In genomic region chr9:107733530-107733907, GRCh38 we compare ENCODE assay signal across 10 cellular contexts.
DNase-seq lines count a peak whose midpoint lies in the region; ATAC-seq and TF ChIP-seq lines count a peak whose summit lies in the region.
"Had no signal": no experiment of that assay in that cellular context is flagged by ENCODE, and none has a peak within 500 bp of the region (broad histone marks: within the 10 kb centered on the region; RNA-seq: fewer than 3 reads in every experiment).

No MANE protein-coding gene starts in this region.

- H3K27me3 ChIP-seq in adrenal gland = no peaks in the 10 kb centered on the region
- no peaks in the 10 kb centered on the region for H3K27me3 ChIP-seq in psoas muscle (ENCODE audit: insufficient read depth in 3 of 3, low read length in 2 of 3)
- H3K27me3 ChIP-seq in A673 (replicated peaks; ENCODE audit: insufficient read depth, low read depth, low read length, poor library complexity) = no peaks in the 10 kb centered on the region

- DNase-seq in Ammon's horn (ENCODE audit: low spot score) (peak; percentile 65), adrenal gland (peak; percentile 73 to 96 (median 89)), cardiac septum (ENCODE audit: low spot score) (peak; percentile 80), psoas muscle (peak; percentile 71 to 84), GM19238 (ENCODE audit: insufficient read length, low spot score) (no peak), A673 (ENCODE audit: low spot score) (no peak)
- DNase-seq in activated effector memory CD4-positive, alpha-beta T cell treated with Interleukin-2 at 50 U/mL for 16 hours = no peak
- DNase-seq: CD8-positive, alpha-beta T cell; NCI-H2107 had no signal

- peaks cover 39 to 40% of the 10 kb centered on the region in 2 donors for H3K4me1 ChIP-seq in adrenal gland (replicated peaks in 1 of 2)
- H3K4me1 ChIP-seq in psoas muscle = peaks cover 30% of the 10 kb centered on the region
- no peaks in the 10 kb centered on the region for H3K4me1 ChIP-seq in A673 (ENCODE audit: insufficient read depth, low read length, poor library complexity, severe bottlenecking)

- H3K27ac ChIP-seq in adrenal gland (peak overlapping the region; percentile 64 to 96 (median 89)), psoas muscle (peak overlapping the region; percentile 76), A673 (ENCODE audit: low read depth, low read length, poor library complexity, severe bottlenecking) (no peak overlapping the region)

- intact Hi-C loops in adrenal gland (cut with DNase I) = loop anchor here in 1 of 2 donors (10.0 kb wide), 1 partner anchor 89 kb away; no protein-coding TSS in a partner anchor
- intact Hi-C loops in cardiac septum (cut with DNase I) = no loop called here
- intact Hi-C loops in psoas muscle (cut with DNase I) = loop anchor here in 1 of 2 donors (5.0 kb wide), 1 partner anchor 96 kb away; no protein-coding TSS in a partner anchor
- intact Hi-C loops in A673 (cut with micrococcal nuclease; ENCODE audit: unreplicated experiment) = no loop called here

- H3K9me3 ChIP-seq in adrenal gland (replicated peaks in 1 of 3) (no peaks in the 10 kb centered on the region), psoas muscle (no peaks in the 10 kb centered on the region), A673 (ENCODE audit: low read depth, low read length, poor library complexity, severe bottlenecking) (no peaks in the 10 kb centered on the region)

- no TSS peak for BruUV-seq in A673 (replicated peaks; lab: Mats Ljungman, UMichigan)

- TF ChIP-seq CTCF in adrenal gland (IDR thresholded peaks at IDR 0.05) (peak in 3 of 6 experiments; percentile 9 to 15 (median 10)), psoas muscle (IDR thresholded peaks at IDR 0.05) (no peak), A673 (conservative IDR thresholded peaks at IDR 0.05; ENCODE audit: low read depth, low read length) (no peak)

- H3K4me3 ChIP-seq in adrenal gland (peak overlapping the region in 1 of 4 donors; percentile 38), psoas muscle (peak overlapping the region; percentile 40), A673 (ENCODE audit: low read depth, low read length, poor library complexity, severe bottlenecking) (no peak overlapping the region)

- peak in 1 of 2 donors; percentile 81 for TF ChIP-seq POLR2A in adrenal gland (IDR thresholded peaks at IDR 0.05)

- CTCF ChIA-PET in A673 (lab: Charles Lee) = no interaction called here

- POLR2A ChIA-PET in A673 (lab: Charles Lee; ENCODE audit: low non-redundant PET) = no interaction called here

- ATAC-seq in psoas muscle (peak; percentile 83 to 90 (median 88)), GM19397 (IDR thresholded peaks at IDR 0.05; ENCODE audit: unreplicated experiment) (no peak)
- ATAC-seq: CD8-positive, alpha-beta T cell had no signal

- H3K36me3 ChIP-seq in adrenal gland (replicated peaks in 1 of 2) = no peaks in the 10 kb centered on the region
- no peaks in the 10 kb centered on the region for H3K36me3 ChIP-seq in psoas muscle (ENCODE audit: insufficient read depth in 1 of 2, low read depth in 1 of 2)
- no peaks in the 10 kb centered on the region for H3K36me3 ChIP-seq in A673 (ENCODE audit: insufficient read depth, low read length, poor library complexity, severe bottlenecking)

- WGBS in adrenal gland, 4 donors = 6 to 23% (median 15%) methylated on average over 5 of the region's 5 CpGs
- WGBS in psoas muscle, 3 donors = 5 to 18% (median 5%) methylated on average over 5 of the region's 5 CpGs

Comparison
In these comparisons a context has a peak if more than half of its experiments do, and no peak if none do; other contexts are left out.
1. DNase-seq: peak in Ammon's horn (single experiment), adrenal gland (7 of 7), cardiac septum (single experiment) and psoas muscle (2 of 2); none in activated effector memory CD4-positive, alpha-beta T cell treated with Interleukin-2 at 50 U/mL for 16 hours (single experiment), GM19238 (single experiment) and A673 (single experiment).